1 cellular context compared by ENCODE assay signal in the genomic region with DNA sequence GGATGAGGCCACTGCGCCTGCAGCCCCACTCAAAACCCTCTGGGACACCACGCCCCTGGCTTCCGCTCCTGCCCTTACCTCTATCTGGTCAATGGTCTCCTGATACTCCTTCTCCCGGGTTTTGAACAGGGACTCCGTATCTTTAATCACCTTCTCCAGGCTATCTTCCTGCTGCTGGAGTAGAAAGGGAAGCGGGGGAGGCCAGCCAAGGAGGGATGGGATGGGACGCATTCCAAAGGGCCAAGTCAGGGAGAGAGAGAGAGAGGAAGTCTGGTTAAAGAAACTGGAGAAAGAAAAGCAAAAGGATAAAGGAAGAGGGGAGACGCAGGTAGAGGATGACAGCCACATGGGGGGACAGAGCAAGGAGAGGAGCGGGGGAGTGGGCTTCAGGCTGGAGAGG.
A peak's percentile ranks its signal among the peaks of the same experiment; 100 is the strongest.
TF ChIP-seq lines count a peak whose summit lies in the region.

No MANE protein-coding gene starts in this region.

TF ChIP-seq in endothelial cell of umbilical vein, 7 proteins besides CTCF, POLR2A, EP300 and RAD21:
- TF ChIP-seq GATA2 (IDR thresholded peaks at IDR 0.05; ENCODE audit: insufficient read depth, insufficient read length, low read depth, low read length) (peak; percentile 49), POLR2AphosphoS5 (IDR thresholded peaks at IDR 0.05; ENCODE audit: insufficient read depth, low read depth, low read length) (peak; percentile 28), FOS (IDR thresholded peaks at IDR 0.05; ENCODE audit: borderline replicate concordance, insufficient read depth, low read length) (peak; percentile 45), JUN (IDR thresholded peaks at IDR 0.05; ENCODE audit: borderline replicate concordance, insufficient read depth, insufficient read length, low read depth) (no peak)
TF ChIP-seq in endothelial cell of umbilical vein: peak in this region for 3.
